Comparison of ENCODE assay signal across 1 cellular context in the genomic region with DNA sequence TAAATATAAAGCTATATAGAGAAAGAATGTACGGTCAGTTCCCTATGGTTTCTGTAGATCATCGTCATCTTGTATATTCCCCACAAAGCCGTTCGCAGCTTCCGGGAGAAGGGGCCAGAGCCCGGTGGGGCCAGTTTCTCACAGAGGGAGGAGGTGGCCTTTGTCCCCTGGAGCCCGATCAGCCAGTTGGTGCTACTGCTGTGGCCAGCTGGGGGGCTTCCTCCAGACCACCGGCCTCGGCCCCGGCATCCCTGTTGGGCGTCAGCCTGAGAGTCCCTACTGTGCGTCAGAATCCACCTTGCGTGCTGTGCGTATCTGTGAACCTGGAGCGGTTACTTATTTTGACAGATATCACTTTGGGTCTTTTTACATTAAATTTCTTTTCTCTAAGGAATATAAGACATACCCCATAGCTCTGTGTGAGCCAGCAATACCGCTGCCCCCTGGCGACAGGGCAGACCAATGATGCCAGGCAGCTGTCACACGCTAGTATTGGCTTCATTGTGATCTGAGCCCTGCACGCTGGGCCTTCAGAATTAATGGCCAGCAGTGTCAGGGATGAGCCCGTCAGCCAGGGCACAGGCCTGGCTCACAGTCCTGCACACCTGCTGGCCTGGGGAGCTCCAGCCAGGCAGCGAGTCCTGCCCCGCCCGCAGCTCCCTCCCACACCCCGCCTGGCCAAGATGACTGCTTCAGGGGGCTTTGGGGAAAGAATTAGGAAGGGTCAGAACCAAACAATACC.
TF ChIP-seq lines count a peak whose summit lies in the region.

No MANE protein-coding gene starts in this region.

TF ChIP-seq in H1, 55 proteins besides CTCF, POLR2A, EP300 and RAD21 (continued from another document):
- TF ChIP-seq, protein P1, sequence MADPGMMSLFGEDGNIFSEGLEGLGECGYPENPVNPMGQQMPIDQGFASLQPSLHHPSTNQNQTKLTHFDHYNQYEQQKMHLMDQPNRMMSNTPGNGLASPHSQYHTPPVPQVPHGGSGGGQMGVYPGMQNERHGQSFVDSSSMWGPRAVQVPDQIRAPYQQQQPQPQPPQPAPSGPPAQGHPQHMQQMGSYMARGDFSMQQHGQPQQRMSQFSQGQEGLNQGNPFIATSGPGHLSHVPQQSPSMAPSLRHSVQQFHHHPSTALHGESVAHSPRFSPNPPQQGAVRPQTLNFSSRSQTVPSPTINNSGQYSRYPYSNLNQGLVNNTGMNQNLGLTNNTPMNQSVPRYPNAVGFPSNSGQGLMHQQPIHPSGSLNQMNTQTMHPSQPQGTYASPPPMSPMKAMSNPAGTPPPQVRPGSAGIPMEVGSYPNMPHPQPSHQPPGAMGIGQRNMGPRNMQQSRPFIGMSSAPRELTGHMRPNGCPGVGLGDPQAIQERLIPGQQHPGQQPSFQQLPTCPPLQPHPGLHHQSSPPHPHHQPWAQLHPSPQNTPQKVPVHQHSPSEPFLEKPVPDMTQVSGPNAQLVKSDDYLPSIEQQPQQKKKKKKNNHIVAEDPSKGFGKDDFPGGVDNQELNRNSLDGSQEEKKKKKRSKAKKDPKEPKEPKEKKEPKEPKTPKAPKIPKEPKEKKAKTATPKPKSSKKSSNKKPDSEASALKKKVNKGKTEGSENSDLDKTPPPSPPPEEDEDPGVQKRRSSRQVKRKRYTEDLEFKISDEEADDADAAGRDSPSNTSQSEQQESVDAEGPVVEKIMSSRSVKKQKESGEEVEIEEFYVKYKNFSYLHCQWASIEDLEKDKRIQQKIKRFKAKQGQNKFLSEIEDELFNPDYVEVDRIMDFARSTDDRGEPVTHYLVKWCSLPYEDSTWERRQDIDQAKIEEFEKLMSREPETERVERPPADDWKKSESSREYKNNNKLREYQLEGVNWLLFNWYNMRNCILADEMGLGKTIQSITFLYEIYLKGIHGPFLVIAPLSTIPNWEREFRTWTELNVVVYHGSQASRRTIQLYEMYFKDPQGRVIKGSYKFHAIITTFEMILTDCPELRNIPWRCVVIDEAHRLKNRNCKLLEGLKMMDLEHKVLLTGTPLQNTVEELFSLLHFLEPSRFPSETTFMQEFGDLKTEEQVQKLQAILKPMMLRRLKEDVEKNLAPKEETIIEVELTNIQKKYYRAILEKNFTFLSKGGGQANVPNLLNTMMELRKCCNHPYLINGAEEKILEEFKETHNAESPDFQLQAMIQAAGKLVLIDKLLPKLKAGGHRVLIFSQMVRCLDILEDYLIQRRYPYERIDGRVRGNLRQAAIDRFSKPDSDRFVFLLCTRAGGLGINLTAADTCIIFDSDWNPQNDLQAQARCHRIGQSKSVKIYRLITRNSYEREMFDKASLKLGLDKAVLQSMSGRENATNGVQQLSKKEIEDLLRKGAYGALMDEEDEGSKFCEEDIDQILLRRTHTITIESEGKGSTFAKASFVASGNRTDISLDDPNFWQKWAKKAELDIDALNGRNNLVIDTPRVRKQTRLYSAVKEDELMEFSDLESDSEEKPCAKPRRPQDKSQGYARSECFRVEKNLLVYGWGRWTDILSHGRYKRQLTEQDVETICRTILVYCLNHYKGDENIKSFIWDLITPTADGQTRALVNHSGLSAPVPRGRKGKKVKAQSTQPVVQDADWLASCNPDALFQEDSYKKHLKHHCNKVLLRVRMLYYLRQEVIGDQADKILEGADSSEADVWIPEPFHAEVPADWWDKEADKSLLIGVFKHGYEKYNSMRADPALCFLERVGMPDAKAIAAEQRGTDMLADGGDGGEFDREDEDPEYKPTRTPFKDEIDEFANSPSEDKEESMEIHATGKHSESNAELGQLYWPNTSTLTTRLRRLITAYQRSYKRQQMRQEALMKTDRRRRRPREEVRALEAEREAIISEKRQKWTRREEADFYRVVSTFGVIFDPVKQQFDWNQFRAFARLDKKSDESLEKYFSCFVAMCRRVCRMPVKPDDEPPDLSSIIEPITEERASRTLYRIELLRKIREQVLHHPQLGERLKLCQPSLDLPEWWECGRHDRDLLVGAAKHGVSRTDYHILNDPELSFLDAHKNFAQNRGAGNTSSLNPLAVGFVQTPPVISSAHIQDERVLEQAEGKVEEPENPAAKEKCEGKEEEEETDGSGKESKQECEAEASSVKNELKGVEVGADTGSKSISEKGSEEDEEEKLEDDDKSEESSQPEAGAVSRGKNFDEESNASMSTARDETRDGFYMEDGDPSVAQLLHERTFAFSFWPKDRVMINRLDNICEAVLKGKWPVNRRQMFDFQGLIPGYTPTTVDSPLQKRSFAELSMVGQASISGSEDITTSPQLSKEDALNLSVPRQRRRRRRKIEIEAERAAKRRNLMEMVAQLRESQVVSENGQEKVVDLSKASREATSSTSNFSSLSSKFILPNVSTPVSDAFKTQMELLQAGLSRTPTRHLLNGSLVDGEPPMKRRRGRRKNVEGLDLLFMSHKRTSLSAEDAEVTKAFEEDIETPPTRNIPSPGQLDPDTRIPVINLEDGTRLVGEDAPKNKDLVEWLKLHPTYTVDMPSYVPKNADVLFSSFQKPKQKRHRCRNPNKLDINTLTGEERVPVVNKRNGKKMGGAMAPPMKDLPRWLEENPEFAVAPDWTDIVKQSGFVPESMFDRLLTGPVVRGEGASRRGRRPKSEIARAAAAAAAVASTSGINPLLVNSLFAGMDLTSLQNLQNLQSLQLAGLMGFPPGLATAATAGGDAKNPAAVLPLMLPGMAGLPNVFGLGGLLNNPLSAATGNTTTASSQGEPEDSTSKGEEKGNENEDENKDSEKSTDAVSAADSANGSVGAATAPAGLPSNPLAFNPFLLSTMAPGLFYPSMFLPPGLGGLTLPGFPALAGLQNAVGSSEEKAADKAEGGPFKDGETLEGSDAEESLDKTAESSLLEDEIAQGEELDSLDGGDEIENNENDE (IDR thresholded peaks at IDR 0.05; ENCODE audit: insufficient replicate concordance, low read length) = no peak
- TF ChIP-seq SAP30 (IDR thresholded peaks at IDR 0.05; ENCODE audit: insufficient read depth, insufficient replicate concordance, low read length) (no peak), YY1 (IDR thresholded peaks at IDR 0.05; ENCODE audit: low read depth, low read length) (no peak), EGR1 (IDR thresholded peaks at IDR 0.05; ENCODE audit: borderline replicate concordance, low read depth, low read length) (no peak)
- TF ChIP-seq, protein P2, sequence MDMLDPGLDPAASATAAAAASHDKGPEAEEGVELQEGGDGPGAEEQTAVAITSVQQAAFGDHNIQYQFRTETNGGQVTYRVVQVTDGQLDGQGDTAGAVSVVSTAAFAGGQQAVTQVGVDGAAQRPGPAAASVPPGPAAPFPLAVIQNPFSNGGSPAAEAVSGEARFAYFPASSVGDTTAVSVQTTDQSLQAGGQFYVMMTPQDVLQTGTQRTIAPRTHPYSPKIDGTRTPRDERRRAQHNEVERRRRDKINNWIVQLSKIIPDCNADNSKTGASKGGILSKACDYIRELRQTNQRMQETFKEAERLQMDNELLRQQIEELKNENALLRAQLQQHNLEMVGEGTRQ (IDR thresholded peaks at IDR 0.05; ENCODE audit: low read length) = no peak
